ENCODE assay signal across 29 cellular contexts in genomic region chr15:48381861-48382260, GRCh38.
"Had no signal": no experiment of that assay in that cellular context is flagged by ENCODE, and none has a peak within 500 bp of the region (broad histone marks: within the 10 kb centered on the region; RNA-seq: fewer than 3 reads in every experiment).

No MANE protein-coding gene starts in this region.

- H3K4me1 ChIP-seq: adrenal gland, breast epithelium, gastroesophageal sphincter had no signal

- H3K27me3 ChIP-seq: adrenal gland, breast epithelium, esophagus squamous epithelium, gastroesophageal sphincter had no signal

- H3K4me3 ChIP-seq: adrenal gland, breast epithelium, cardiac muscle cell, coronary artery, esophagus squamous epithelium, gastroesophageal sphincter, heart right ventricle had no signal

- H3K27ac ChIP-seq: adrenal gland, breast epithelium, cardiac muscle cell, coronary artery, epithelial cell of prostate, esophagus squamous epithelium, gastroesophageal sphincter, heart right ventricle, WERI-Rb-1 had no signal

- DNase-seq: activated B cell treated with CpG ODN at 0.5 μM for 24 hours; activated CD4-positive, alpha-beta T cell treated with anti-CD3 and anti-CD28 coated beads for 48 hours; activated CD4-positive, alpha-beta T cell treated with anti-CD3 and anti-CD28 coated beads, Interleukin-2, amount 50 U/mL, for 1 hour; activated CD4-positive, alpha-beta T cell treated with anti-CD3 and anti-CD28 coated beads, Interleukin-2, amount 50 U/mL, for 48 hours; activated CD8-positive, alpha-beta memory T cell treated with anti-CD3 and anti-CD28 coated beads for 24 hours; activated CD8-positive, alpha-beta T cell treated with anti-CD3 and anti-CD28 coated beads for 36 hours; activated effector memory CD4-positive, alpha-beta T cell treated with Interleukin-2 at 50 U/mL for 16 hours; activated gamma-delta T cell treated with Interleukin-2 at 50 U/mL for 16 hours; activated naive CD4-positive, alpha-beta T cell treated with Interleukin-2 at 50 U/mL for 16 hours; activated naive CD8-positive, alpha-beta T cell treated with anti-CD3 and anti-CD28 coated beads for 36 hours; activated naive CD8-positive, alpha-beta T cell treated with anti-CD3 and anti-CD28 coated beads, Interleukin-2, amount 50 U/mL, for 24 hours; activated T-cell treated with anti-CD3 and anti-CD28 coated beads, Interleukin-2, amount 50 U/mL, for 4 hours; adrenal gland; amygdala; aorta; effector CD4-positive, alpha-beta T cell; effector memory CD8-positive, alpha-beta T cell; esophagus squamous epithelium; foreskin melanocyte; heart right ventricle; T-helper 1 cell; T-helper 17 cell; T1000; WERI-Rb-1 had no signal

- H3K9me3 ChIP-seq: adrenal gland, breast epithelium, esophagus squamous epithelium, gastroesophageal sphincter, heart right ventricle had no signal

- H3K36me3 ChIP-seq: adrenal gland, breast epithelium, cardiac muscle cell, esophagus squamous epithelium, gastroesophageal sphincter, heart right ventricle, WERI-Rb-1 had no signal
